2 cellular contexts compared by ENCODE assay signal in genomic region chr14:70641548-70642312, GRCh38.
A peak's percentile ranks its signal among the peaks of the same experiment; 100 is the strongest.
TF ChIP-seq lines count a peak whose summit lies in the region.

Gene TTC9 (plus strand): TSS chr14:70641916. CDS start chr14:70642130, 214 bp downstream.

TF ChIP-seq in A549, 52 proteins besides CTCF, POLR2A, EP300 and RAD21 (continued from another document):
- no peak for TF ChIP-seq HMGXB4 (CRISPR knock-in tag; IDR thresholded peaks at IDR 0.05; ENCODE audit: borderline replicate concordance)
- TF ChIP-seq JUNB (IDR thresholded peaks at IDR 0.05), result no peak
- TF ChIP-seq PHF8 (IDR thresholded peaks at IDR 0.05; ENCODE audit: borderline replicate concordance, low read depth), result no peak
- no peak for TF ChIP-seq ZNF302 (CRISPR knock-in tag; IDR thresholded peaks at IDR 0.05)
- TF ChIP-seq SMC3 (IDR thresholded peaks at IDR 0.05), result no peak
- TF ChIP-seq JUN (IDR thresholded peaks at IDR 0.05), result 0 out of 5 replicates have a peak, but pooled peaks of 1 of the 2 experiments have one; percentile 28
- TF ChIP-seq, protein P1, sequence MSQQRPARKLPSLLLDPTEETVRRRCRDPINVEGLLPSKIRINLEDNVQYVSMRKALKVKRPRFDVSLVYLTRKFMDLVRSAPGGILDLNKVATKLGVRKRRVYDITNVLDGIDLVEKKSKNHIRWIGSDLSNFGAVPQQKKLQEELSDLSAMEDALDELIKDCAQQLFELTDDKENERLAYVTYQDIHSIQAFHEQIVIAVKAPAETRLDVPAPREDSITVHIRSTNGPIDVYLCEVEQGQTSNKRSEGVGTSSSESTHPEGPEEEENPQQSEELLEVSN (IDR thresholded peaks at IDR 0.05; ENCODE audit: borderline replicate concordance, low read depth), result peak; percentile 38; the same call in 1 of the 2 replicates
- no peak for TF ChIP-seq POLR2AphosphoS2 (conservative IDR thresholded peaks at IDR 0.05; ENCODE audit: low read length)
- no peak for TF ChIP-seq GATA3 (IDR thresholded peaks at IDR 0.05; ENCODE audit: borderline replicate concordance)
- TF ChIP-seq, protein P2, sequence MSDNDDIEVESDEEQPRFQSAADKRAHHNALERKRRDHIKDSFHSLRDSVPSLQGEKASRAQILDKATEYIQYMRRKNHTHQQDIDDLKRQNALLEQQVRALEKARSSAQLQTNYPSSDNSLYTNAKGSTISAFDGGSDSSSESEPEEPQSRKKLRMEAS (IDR thresholded peaks at IDR 0.05), result peak; percentile 28
- no peak for TF ChIP-seq SREBF2 (IDR thresholded peaks at IDR 0.05)
- no peak for TF ChIP-seq HOXA7 (CRISPR knock-in tag; IDR thresholded peaks at IDR 0.05)
- TF ChIP-seq FOXS1 (CRISPR knock-in tag; IDR thresholded peaks at IDR 0.05), result no peak
- TF ChIP-seq NPAS2 (CRISPR knock-in tag; IDR thresholded peaks at IDR 0.05; ENCODE audit: borderline replicate concordance), result no peak

TF ChIP-seq in K562, 482 proteins besides CTCF, POLR2A, EP300 and RAD21 (continued from another document):
- TF ChIP-seq, protein P3, sequence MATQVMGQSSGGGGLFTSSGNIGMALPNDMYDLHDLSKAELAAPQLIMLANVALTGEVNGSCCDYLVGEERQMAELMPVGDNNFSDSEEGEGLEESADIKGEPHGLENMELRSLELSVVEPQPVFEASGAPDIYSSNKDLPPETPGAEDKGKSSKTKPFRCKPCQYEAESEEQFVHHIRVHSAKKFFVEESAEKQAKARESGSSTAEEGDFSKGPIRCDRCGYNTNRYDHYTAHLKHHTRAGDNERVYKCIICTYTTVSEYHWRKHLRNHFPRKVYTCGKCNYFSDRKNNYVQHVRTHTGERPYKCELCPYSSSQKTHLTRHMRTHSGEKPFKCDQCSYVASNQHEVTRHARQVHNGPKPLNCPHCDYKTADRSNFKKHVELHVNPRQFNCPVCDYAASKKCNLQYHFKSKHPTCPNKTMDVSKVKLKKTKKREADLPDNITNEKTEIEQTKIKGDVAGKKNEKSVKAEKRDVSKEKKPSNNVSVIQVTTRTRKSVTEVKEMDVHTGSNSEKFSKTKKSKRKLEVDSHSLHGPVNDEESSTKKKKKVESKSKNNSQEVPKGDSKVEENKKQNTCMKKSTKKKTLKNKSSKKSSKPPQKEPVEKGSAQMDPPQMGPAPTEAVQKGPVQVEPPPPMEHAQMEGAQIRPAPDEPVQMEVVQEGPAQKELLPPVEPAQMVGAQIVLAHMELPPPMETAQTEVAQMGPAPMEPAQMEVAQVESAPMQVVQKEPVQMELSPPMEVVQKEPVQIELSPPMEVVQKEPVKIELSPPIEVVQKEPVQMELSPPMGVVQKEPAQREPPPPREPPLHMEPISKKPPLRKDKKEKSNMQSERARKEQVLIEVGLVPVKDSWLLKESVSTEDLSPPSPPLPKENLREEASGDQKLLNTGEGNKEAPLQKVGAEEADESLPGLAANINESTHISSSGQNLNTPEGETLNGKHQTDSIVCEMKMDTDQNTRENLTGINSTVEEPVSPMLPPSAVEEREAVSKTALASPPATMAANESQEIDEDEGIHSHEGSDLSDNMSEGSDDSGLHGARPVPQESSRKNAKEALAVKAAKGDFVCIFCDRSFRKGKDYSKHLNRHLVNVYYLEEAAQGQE (CRISPR knock-in tag; IDR thresholded peaks at IDR 0.05; ENCODE audit: low read depth), result no peak
- TF ChIP-seq PHF8 (IDR thresholded peaks at IDR 0.05; ENCODE audit: borderline replicate concordance, low read length), result no peak
- no peak for TF ChIP-seq ADNP (tag; IDR thresholded peaks at IDR 0.05)
- TF ChIP-seq CEBPG (CRISPR knock-in tag; IDR thresholded peaks at IDR 0.05), result no peak
- no peak for TF ChIP-seq CEBPG (tag; conservative IDR thresholded peaks at IDR 0.05 in 1 of 2, IDR thresholded peaks at IDR 0.05 in 1 of 2)
- TF ChIP-seq CXXC5 (CRISPR knock-in tag; IDR thresholded peaks at IDR 0.05), result peak; percentile 27; the same call in 1 of the 2 replicates
- no peak for TF ChIP-seq ZNF311 (CRISPR knock-in tag; IDR thresholded peaks at IDR 0.05)
TF ChIP-seq in K562: peak in this region for 2.
